ENCODE assay signal across 27 cellular contexts in genomic region chr10:67959839-67960476, GRCh38.
"Had no signal": no experiment of that assay in that cellular context is flagged by ENCODE, and none has a peak within 500 bp of the region (broad histone marks: within the 10 kb centered on the region; RNA-seq: fewer than 3 reads in every experiment).

No MANE protein-coding gene starts in this region.

- H3K27me3 Mint-ChIP-seq: activated B cell treated with CpG ODN at 0.5 μM for 24 hours; activated CD8-positive, alpha-beta memory T cell treated with anti-CD3 and anti-CD28 coated beads, Interleukin-2, amount 10 ng/mL, durations not matched to agents 7 days and 5 days; effector memory CD8-positive, alpha-beta T cell; natural killer cell treated with Interleukin-12 subunit alpha and Interleukin-12 subunit beta and Interleukin-15 and Interleukin-18, amount 100 ng/mL, for 72 hours; stimulated activated naive B cell treated with anti-CD40 and anti-IgM and Interleukin-4, amounts not matched to agents 10 μg/mL and 1 μg/mL and 100 μg/mL, for 72 hours had no signal

- DNase-seq: activated B cell treated with CpG ODN at 0.5 μM for 24 hours; activated CD8-positive, alpha-beta memory T cell treated with anti-CD3 and anti-CD28 coated beads, Interleukin-2, amount 10 ng/mL, durations not matched to agents 7 days and 5 days; activated CD8-positive, alpha-beta T cell treated with anti-CD3 and anti-CD28 coated beads, Interleukin-2, amount 10 ng/mL, durations not matched to agents 7 days and 5 days; activated naive CD4-positive, alpha-beta T cell; activated T-cell treated with anti-CD3 and anti-CD28 coated beads, Interleukin-2, amount 50 U/mL, for 48 hours; anterior cingulate cortex; colonic mucosa; effector memory CD8-positive, alpha-beta T cell; foreskin fibroblast; heart left ventricle; left ventricle myocardium inferior; mucosa of descending colon; pancreas; stimulated activated CD4-positive, alpha-beta T cell treated with anti-CD3 and anti-CD28 coated beads, Interleukin-15, amount 100 ng/mL, for 24 hours; stimulated activated CD4-positive, alpha-beta T cell treated with anti-CD3 and anti-CD28 coated beads, Interleukin-2, amount 100 ng/mL, for 24 hours; stimulated activated naive B cell treated with anti-CD40 and anti-IgM and Interleukin-4, amounts not matched to agents 10 μg/mL and 1 μg/mL and 100 μg/mL, for 72 hours; T-helper 1 cell; tibial artery; upper lobe of right lung had no signal

- H3K36me3 ChIP-seq: colonic mucosa, pancreas had no signal

- H3K4me3 ChIP-seq: colonic mucosa, heart left ventricle, left ventricle myocardium inferior, mucosa of descending colon, pancreas, right atrium auricular region, suprapubic skin, tibial artery, upper lobe of right lung had no signal

- H3K27ac Mint-ChIP-seq: activated B cell treated with CpG ODN at 0.5 μM for 24 hours; activated CD8-positive, alpha-beta memory T cell treated with anti-CD3 and anti-CD28 coated beads, Interleukin-2, amount 10 ng/mL, durations not matched to agents 7 days and 5 days; activated CD8-positive, alpha-beta T cell treated with anti-CD3 and anti-CD28 coated beads, Interleukin-2, amount 10 ng/mL, durations not matched to agents 7 days and 5 days; activated naive CD4-positive, alpha-beta T cell treated with anti-CD3 and anti-CD28 coated beads, Interleukin-2, amount 50 U/mL, for 72 hours; activated T-helper 2 cell treated with anti-CD3 and anti-CD28 coated beads, Interferon-gamma antibody, Interleukin-2, Interleukin-4, amounts not matched to agents 10 μg/mL and 5 μg/mL and 100 μg/mL, durations not matched to agents 14 hours and 24 hours and 36 hours; natural killer cell treated with Interleukin-12 subunit alpha and Interleukin-12 subunit beta and Interleukin-15 and Interleukin-18, amount 100 ng/mL, for 72 hours; stimulated activated naive B cell treated with anti-CD40 and anti-IgM and Interleukin-4, amounts not matched to agents 10 μg/mL and 1 μg/mL and 100 μg/mL, for 72 hours; T-helper 2 cell treated with Interferon-gamma antibody and Interleukin-4, amounts not matched to agents 5 μg/mL and 100 μg/mL, for 36 hours had no signal

- FAIRE-seq: bronchial epithelial cell had no signal

- H3K9me3 ChIP-seq: colonic mucosa, heart left ventricle, left ventricle myocardium inferior, mucosa of descending colon, neutrophil, pancreas, right atrium auricular region, suprapubic skin, tibial artery, upper lobe of right lung had no signal

- H3K4me1 Mint-ChIP-seq: activated B cell treated with CpG ODN at 0.5 μM for 24 hours; activated CD8-positive, alpha-beta memory T cell treated with anti-CD3 and anti-CD28 coated beads, Interleukin-2, amount 10 ng/mL, durations not matched to agents 7 days and 5 days; stimulated activated naive B cell treated with anti-CD40 and anti-IgM and Interleukin-4, amounts not matched to agents 10 μg/mL and 1 μg/mL and 100 μg/mL, for 72 hours had no signal

- H3K27me3 ChIP-seq: colonic mucosa, heart left ventricle, neutrophil, pancreas, right atrium auricular region, suprapubic skin, tibial artery, upper lobe of right lung had no signal

- H3K4me1 ChIP-seq: colonic mucosa, left ventricle myocardium inferior, pancreas, right atrium auricular region, suprapubic skin, tibial artery, upper lobe of right lung had no signal

- H3K4me3 Mint-ChIP-seq: activated B cell treated with CpG ODN at 0.5 μM for 24 hours; activated CD8-positive, alpha-beta memory T cell treated with anti-CD3 and anti-CD28 coated beads, Interleukin-2, amount 10 ng/mL, durations not matched to agents 7 days and 5 days; activated CD8-positive, alpha-beta T cell treated with anti-CD3 and anti-CD28 coated beads, Interleukin-2, amount 10 ng/mL, durations not matched to agents 7 days and 5 days; effector memory CD8-positive, alpha-beta T cell; natural killer cell treated with Interleukin-12 subunit alpha and Interleukin-12 subunit beta and Interleukin-15 and Interleukin-18, amount 100 ng/mL, for 72 hours; stimulated activated naive B cell treated with anti-CD40 and anti-IgM and Interleukin-4, amounts not matched to agents 10 μg/mL and 1 μg/mL and 100 μg/mL, for 72 hours; T-helper 2 cell treated with Interferon-gamma antibody and Interleukin-4, amounts not matched to agents 5 μg/mL and 100 μg/mL, for 36 hours had no signal

- H3K9me3 Mint-ChIP-seq: activated B cell treated with CpG ODN at 0.5 μM for 24 hours; activated naive CD4-positive, alpha-beta T cell treated with anti-CD3 and anti-CD28 coated beads, Interleukin-2, amount 50 U/mL, for 72 hours; activated T-helper 2 cell treated with anti-CD3 and anti-CD28 coated beads, Interferon-gamma antibody, Interleukin-2, Interleukin-4, amounts not matched to agents 10 μg/mL and 5 μg/mL and 100 μg/mL, durations not matched to agents 14 hours and 24 hours and 36 hours; effector memory CD8-positive, alpha-beta T cell; natural killer cell treated with Interleukin-12 subunit alpha and Interleukin-12 subunit beta and Interleukin-15 and Interleukin-18, amount 100 ng/mL, for 72 hours; stimulated activated naive B cell treated with anti-CD40 and anti-IgM and Interleukin-4, amounts not matched to agents 10 μg/mL and 1 μg/mL and 100 μg/mL, for 72 hours; T-helper 2 cell treated with Interferon-gamma antibody and Interleukin-4, amounts not matched to agents 5 μg/mL and 100 μg/mL, for 36 hours had no signal

- H3K27ac ChIP-seq: colonic mucosa, heart left ventricle, left ventricle myocardium inferior, neutrophil, pancreas, right atrium auricular region, suprapubic skin, tibial artery, upper lobe of right lung had no signal

- ATAC-seq: activated CD8-positive, alpha-beta memory T cell treated with anti-CD3 and anti-CD28 coated beads, Interleukin-2, amount 10 ng/mL, durations not matched to agents 7 days and 5 days; activated CD8-positive, alpha-beta T cell treated with anti-CD3 and anti-CD28 coated beads, Interleukin-2, amount 10 ng/mL, durations not matched to agents 7 days and 5 days; activated naive CD4-positive, alpha-beta T cell treated with anti-CD3 and anti-CD28 coated beads, Interleukin-2, amount 50 U/mL, for 72 hours; effector memory CD8-positive, alpha-beta T cell; mucosa of descending colon; natural killer cell treated with Interleukin-12 subunit alpha and Interleukin-12 subunit beta and Interleukin-15 and Interleukin-18, amount 100 ng/mL, for 72 hours; pancreas; stimulated activated naive B cell treated with anti-CD40 and anti-IgM and Interleukin-4, amounts not matched to agents 10 μg/mL and 1 μg/mL and 100 μg/mL, for 72 hours; upper lobe of right lung had no signal
